In genomic region chr1:82090104-82090503, GRCh38 we compare ENCODE assay signal across 11 cellular contexts.
DNase-seq lines count a peak whose midpoint lies in the region; ATAC-seq and TF ChIP-seq lines count a peak whose summit lies in the region.
"Had no signal": no experiment of that assay in that cellular context is flagged by ENCODE, and none has a peak within 500 bp of the region (broad histone marks: within the 10 kb centered on the region; RNA-seq: fewer than 3 reads in every experiment).

No MANE protein-coding gene starts in this region.

- no TSS peak for BruUV-seq in mammary epithelial cell (replicated peaks; lab: Mats Ljungman, UMichigan)

- dilution Hi-C loops in mammary epithelial cell (cut with HindIII; ENCODE audit: low sequenced_read_pairs): no loop called here

- 59% methylated on average over 1 of the region's 1 CpG for WGBS in mammary epithelial cell (ENCODE audit: low coverage, missing lambda C conversion rate)

- H3K4me3 ChIP-seq in BE2C (ENCODE audit: low read depth, low read length) (no peak overlapping the region), mammary epithelial cell (replicated peaks in 1 of 3; ENCODE audit: insufficient read depth in 1 of 3, low read depth in 2 of 3, low read length in 3 of 3) (no peak overlapping the region)
- H3K4me3 ChIP-seq: colonic mucosa had no signal

- CTCF ChIA-PET in mammary epithelial cell (lab: Charles Lee; ENCODE audit: low non-redundant PET): interaction anchor here (0.6 to 0.7 kb wide), 2 partner anchors 261 to 1025 kb away, joined by 3 to 4 read pairs; no protein-coding TSS in a partner anchor

- H3K4me1 ChIP-seq in BE2C (no peaks in the 10 kb centered on the region), mammary epithelial cell (ENCODE audit: insufficient read depth, low read length) (peaks cover 8% of the 10 kb centered on the region)
- H3K4me1 ChIP-seq: Caco-2, colonic mucosa had no signal

- DNase-seq in BE2C (no peak), mammary epithelial cell (no peak), left lobe of liver (ENCODE audit: low spot score) (no peak), cerebellum (ENCODE audit: low spot score) (no peak), NCI-H774 (lab: John Stamatoyannopoulos, UW) (no peak), SK-N-DZ (ENCODE audit: low spot score) (no peak), hippocampal formation (lab: John Stamatoyannopoulos, UW) (no peak)
- DNase-seq: Caco-2; colonic mucosa; stimulated activated naive CD4-positive, alpha-beta T cell treated with Interleukin-2 at 50 U/mL for 16 hours had no signal

- in situ Hi-C loops in mammary epithelial cell (cut with MboI; ENCODE audit: low sequenced_read_pairs in 2 of 2): no loop called here

- TF ChIP-seq CTCF in BE2C (IDR thresholded peaks at IDR 0.05; ENCODE audit: low read depth, low read length) (peak; percentile 32), mammary epithelial cell (conservative IDR thresholded peaks at IDR 0.05 in 1 of 2, IDR thresholded peaks at IDR 0.05 in 1 of 2; ENCODE audit: extremely low read depth in 1 of 2, insufficient read depth in 1 of 2, low read depth in 1 of 2, low read length in 2 of 2) (peak; percentile 44 to 62)

- H3K79me2 ChIP-seq in mammary epithelial cell (ENCODE audit: insufficient read depth, low read length): no peaks in the 10 kb centered on the region

- no peak overlapping the region for H3K9ac ChIP-seq in mammary epithelial cell (ENCODE audit: insufficient read depth, low read length)

- no peak overlapping the region for H3K27ac ChIP-seq in mammary epithelial cell (ENCODE audit: insufficient read depth, low read depth, low read length)
- H3K27ac ChIP-seq: colonic mucosa had no signal

- H3K36me3 ChIP-seq in BE2C (no peaks in the 10 kb centered on the region), mammary epithelial cell (ENCODE audit: insufficient read depth, low read length) (no peaks in the 10 kb centered on the region)
- H3K36me3 ChIP-seq: colonic mucosa had no signal

- H3K4me2 ChIP-seq in mammary epithelial cell (ENCODE audit: insufficient read depth, low read depth, low read length): no peak overlapping the region

- intact Hi-C loops in mammary epithelial cell (cut with micrococcal nuclease): loop anchor here (5.0 to 10.0 kb wide), 2 partner anchors 288 to 345 kb away; partner anchors contain the start of gene ADGRL2

- H4K20me1 ChIP-seq in mammary epithelial cell (ENCODE audit: insufficient read depth, low read length): no peaks in the 10 kb centered on the region

- H3K27me3 ChIP-seq in BE2C: no peaks in the 10 kb centered on the region
- H3K27me3 ChIP-seq in mammary epithelial cell (ENCODE audit: insufficient read depth, low read length): no peaks in the 10 kb centered on the region
- H3K27me3 ChIP-seq: colonic mucosa had no signal

- ATAC-seq in HG03565 (IDR thresholded peaks at IDR 0.05; ENCODE audit: unreplicated experiment) (peak; percentile 45), left lobe of liver (peak; percentile 36)

- no peaks in the 10 kb centered on the region for H3K9me3 ChIP-seq in BE2C
- no peaks in the 10 kb centered on the region for H3K9me3 ChIP-seq in mammary epithelial cell (replicated peaks; ENCODE audit: insufficient read depth, low read length)
- H3K9me3 ChIP-seq: Caco-2, colonic mucosa had no signal

- no peak overlapping the region for H2AFZ ChIP-seq in mammary epithelial cell (ENCODE audit: low read depth, low read length)
